1 cellular context compared by ENCODE assay signal in the genomic region with DNA sequence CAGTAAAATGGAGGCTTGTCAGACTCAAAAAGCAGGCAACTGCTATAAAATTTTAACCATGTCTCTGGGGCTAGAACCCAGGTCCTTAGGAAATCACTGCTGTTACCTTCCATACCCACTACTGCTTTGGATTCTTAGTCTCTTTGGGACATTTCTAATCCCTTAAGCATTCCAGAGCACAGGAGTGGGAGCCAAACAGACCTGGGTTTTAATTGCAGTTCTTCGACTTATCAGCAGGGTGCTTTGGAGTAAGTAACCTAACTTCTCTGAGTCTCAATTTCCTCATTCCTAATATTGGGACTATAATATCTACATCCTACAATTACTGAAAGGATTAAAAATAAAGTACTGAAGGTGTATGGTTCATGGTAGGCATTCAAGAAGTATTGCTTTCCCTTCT.
TF ChIP-seq lines count a peak whose summit lies in the region.

No MANE protein-coding gene starts in this region.

TF ChIP-seq in GM23338, 12 proteins besides CTCF, POLR2A, EP300 and RAD21 (continued from another document):
- TF ChIP-seq, protein P1, sequence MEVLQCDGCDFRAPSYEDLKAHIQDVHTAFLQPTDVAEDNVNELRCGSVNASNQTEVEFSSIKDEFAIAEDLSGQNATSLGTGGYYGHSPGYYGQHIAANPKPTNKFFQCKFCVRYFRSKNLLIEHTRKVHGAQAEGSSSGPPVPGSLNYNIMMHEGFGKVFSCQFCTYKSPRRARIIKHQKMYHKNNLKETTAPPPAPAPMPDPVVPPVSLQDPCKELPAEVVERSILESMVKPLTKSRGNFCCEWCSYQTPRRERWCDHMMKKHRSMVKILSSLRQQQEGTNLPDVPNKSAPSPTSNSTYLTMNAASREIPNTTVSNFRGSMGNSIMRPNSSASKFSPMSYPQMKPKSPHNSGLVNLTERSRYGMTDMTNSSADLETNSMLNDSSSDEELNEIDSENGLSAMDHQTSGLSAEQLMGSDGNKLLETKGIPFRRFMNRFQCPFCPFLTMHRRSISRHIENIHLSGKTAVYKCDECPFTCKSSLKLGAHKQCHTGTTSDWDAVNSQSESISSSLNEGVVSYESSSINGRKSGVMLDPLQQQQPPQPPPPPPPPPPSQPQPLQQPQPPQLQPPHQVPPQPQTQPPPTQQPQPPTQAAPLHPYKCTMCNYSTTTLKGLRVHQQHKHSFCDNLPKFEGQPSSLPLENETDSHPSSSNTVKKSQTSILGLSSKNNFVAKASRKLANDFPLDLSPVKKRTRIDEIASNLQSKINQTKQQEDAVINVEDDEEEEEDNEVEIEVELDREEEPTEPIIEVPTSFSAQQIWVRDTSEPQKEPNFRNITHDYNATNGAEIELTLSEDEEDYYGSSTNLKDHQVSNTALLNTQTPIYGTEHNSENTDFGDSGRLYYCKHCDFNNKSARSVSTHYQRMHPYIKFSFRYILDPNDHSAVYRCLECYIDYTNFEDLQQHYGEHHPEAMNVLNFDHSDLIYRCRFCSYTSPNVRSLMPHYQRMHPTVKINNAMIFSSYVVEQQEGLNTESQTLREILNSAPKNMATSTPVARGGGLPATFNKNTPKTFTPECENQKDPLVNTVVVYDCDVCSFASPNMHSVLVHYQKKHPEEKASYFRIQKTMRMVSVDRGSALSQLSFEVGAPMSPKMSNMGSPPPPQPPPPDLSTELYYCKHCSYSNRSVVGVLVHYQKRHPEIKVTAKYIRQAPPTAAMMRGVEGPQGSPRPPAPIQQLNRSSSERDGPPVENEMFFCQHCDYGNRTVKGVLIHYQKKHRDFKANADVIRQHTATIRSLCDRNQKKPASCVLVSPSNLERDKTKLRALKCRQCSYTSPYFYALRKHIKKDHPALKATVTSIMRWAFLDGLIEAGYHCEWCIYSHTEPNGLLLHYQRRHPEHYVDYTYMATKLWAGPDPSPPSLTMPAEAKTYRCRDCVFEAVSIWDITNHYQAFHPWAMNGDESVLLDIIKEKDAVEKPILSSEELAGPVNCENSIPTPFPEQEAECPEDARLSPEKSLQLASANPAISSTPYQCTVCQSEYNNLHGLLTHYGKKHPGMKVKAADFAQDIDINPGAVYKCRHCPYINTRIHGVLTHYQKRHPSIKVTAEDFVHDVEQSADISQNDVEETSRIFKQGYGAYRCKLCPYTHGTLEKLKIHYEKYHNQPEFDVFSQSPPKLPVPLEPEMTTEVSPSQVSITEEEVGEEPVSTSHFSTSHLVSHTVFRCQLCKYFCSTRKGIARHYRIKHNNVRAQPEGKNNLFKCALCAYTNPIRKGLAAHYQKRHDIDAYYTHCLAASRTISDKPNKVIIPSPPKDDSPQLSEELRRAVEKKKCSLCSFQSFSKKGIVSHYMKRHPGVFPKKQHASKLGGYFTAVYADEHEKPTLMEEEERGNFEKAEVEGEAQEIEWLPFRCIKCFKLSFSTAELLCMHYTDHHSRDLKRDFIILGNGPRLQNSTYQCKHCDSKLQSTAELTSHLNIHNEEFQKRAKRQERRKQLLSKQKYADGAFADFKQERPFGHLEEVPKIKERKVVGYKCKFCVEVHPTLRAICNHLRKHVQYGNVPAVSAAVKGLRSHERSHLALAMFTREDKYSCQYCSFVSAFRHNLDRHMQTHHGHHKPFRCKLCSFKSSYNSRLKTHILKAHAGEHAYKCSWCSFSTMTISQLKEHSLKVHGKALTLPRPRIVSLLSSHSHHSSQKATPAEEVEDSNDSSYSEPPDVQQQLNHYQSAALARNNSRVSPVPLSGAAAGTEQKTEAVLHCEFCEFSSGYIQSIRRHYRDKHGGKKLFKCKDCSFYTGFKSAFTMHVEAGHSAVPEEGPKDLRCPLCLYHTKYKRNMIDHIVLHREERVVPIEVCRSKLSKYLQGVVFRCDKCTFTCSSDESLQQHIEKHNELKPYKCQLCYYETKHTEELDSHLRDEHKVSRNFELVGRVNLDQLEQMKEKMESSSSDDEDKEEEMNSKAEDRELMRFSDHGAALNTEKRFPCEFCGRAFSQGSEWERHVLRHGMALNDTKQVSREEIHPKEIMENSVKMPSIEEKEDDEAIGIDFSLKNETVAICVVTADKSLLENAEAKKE (CRISPR knock-in tag; IDR thresholded peaks at IDR 0.05) = no peak
- TF ChIP-seq ZNF114 (CRISPR knock-in tag; IDR thresholded peaks at IDR 0.05) (no peak), EZH2phosphoT487 (IDR thresholded peaks at IDR 0.05; ENCODE audit: unreplicated experiment) (no peak), POLR2AphosphoS5 (IDR thresholded peaks at IDR 0.05; ENCODE audit: low read depth) (no peak), EZH2 (IDR thresholded peaks at IDR 0.05; ENCODE audit: low read depth, unreplicated experiment) (no peak)
- TF ChIP-seq, protein P2, sequence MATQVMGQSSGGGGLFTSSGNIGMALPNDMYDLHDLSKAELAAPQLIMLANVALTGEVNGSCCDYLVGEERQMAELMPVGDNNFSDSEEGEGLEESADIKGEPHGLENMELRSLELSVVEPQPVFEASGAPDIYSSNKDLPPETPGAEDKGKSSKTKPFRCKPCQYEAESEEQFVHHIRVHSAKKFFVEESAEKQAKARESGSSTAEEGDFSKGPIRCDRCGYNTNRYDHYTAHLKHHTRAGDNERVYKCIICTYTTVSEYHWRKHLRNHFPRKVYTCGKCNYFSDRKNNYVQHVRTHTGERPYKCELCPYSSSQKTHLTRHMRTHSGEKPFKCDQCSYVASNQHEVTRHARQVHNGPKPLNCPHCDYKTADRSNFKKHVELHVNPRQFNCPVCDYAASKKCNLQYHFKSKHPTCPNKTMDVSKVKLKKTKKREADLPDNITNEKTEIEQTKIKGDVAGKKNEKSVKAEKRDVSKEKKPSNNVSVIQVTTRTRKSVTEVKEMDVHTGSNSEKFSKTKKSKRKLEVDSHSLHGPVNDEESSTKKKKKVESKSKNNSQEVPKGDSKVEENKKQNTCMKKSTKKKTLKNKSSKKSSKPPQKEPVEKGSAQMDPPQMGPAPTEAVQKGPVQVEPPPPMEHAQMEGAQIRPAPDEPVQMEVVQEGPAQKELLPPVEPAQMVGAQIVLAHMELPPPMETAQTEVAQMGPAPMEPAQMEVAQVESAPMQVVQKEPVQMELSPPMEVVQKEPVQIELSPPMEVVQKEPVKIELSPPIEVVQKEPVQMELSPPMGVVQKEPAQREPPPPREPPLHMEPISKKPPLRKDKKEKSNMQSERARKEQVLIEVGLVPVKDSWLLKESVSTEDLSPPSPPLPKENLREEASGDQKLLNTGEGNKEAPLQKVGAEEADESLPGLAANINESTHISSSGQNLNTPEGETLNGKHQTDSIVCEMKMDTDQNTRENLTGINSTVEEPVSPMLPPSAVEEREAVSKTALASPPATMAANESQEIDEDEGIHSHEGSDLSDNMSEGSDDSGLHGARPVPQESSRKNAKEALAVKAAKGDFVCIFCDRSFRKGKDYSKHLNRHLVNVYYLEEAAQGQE (IDR thresholded peaks at IDR 0.05; ENCODE audit: unreplicated experiment) = no peak
